In genomic region chrX:103357871-103358270, GRCh38 we compare ENCODE assay signal across 14 cellular contexts. TPM values are rescaled to one million over a fixed set of nuclear protein-coding genes. Genes with fewer than 3 reads are reported as not detected.
DNase-seq lines count a peak whose midpoint lies in the region; ATAC-seq, FAIRE-seq and TF ChIP-seq lines count a peak whose summit lies in the region.
"Had no signal": no experiment of that assay in that cellular context is flagged by ENCODE, and none has a peak within 500 bp of the region (broad histone marks: within the 10 kb centered on the region; RNA-seq: fewer than 3 reads in every experiment).

No MANE protein-coding gene starts in this region.

- no peak overlapping the region for H2AFZ ChIP-seq in K562 (ENCODE audit: low read depth, low read length)

- no peaks in the 10 kb centered on the region for H3K27me3 Mint-ChIP-seq in activated CD8-positive, alpha-beta T cell treated with anti-CD3 and anti-CD28 coated beads for 36 hours
- peaks cover 3% of the 10 kb centered on the region for H3K27me3 Mint-ChIP-seq in activated CD8-positive, alpha-beta T cell treated with anti-CD3 and anti-CD28 coated beads, Interleukin-2, amount 10 ng/mL, durations not matched to agents 7 days and 5 days (ENCODE audit: low read depth)

- CTCF ChIA-PET in activated CD8-positive, alpha-beta T cell treated with anti-CD3 and anti-CD28 coated beads for 36 hours (lab: Charles Lee), result no interaction called here
- CTCF ChIA-PET in activated CD8-positive, alpha-beta T cell treated with anti-CD3 and anti-CD28 coated beads, Interleukin-2, amount 10 ng/mL, durations not matched to agents 7 days and 5 days (lab: Charles Lee), result no interaction called here
- CTCF ChIA-PET in K562 (lab: Yijun Ruan, JAX; ENCODE audit: low intra/inter-chr PET ratio), result no interaction called here

- H3K79me2 ChIP-seq in K562 (ENCODE audit: control insufficient read depth, insufficient read depth, low read length), result peaks cover 18% of the 10 kb centered on the region

- peaks cover 3% of the 10 kb centered on the region for H3K36me3 Mint-ChIP-seq in activated CD8-positive, alpha-beta T cell treated with anti-CD3 and anti-CD28 coated beads for 36 hours (ENCODE audit: low read depth)
- no peaks in the 10 kb centered on the region for H3K36me3 Mint-ChIP-seq in activated CD8-positive, alpha-beta T cell treated with anti-CD3 and anti-CD28 coated beads, Interleukin-2, amount 10 ng/mL, durations not matched to agents 7 days and 5 days (ENCODE audit: low read depth)

- no peak for TF ChIP-seq POLR2A in K562 (conservative IDR thresholded peaks at IDR 0.05)
- TF ChIP-seq POLR2A in lower leg skin (IDR thresholded peaks at IDR 0.05), result no peak

- no peaks in the 10 kb centered on the region for H3K9me3 Mint-ChIP-seq in activated CD8-positive, alpha-beta T cell treated with anti-CD3 and anti-CD28 coated beads for 36 hours
- no peaks in the 10 kb centered on the region for H3K9me3 Mint-ChIP-seq in activated CD8-positive, alpha-beta T cell treated with anti-CD3 and anti-CD28 coated beads, Interleukin-2, amount 10 ng/mL, durations not matched to agents 7 days and 5 days (ENCODE audit: insufficient read depth)

- H3K4me2 ChIP-seq in K562 (ENCODE audit: insufficient read depth, low read length), result no peak overlapping the region

- H3K4me1 Mint-ChIP-seq in activated CD8-positive, alpha-beta T cell treated with anti-CD3 and anti-CD28 coated beads for 36 hours (ENCODE audit: low read depth), result peaks cover 2% of the 10 kb centered on the region
- H3K4me1 Mint-ChIP-seq in activated CD8-positive, alpha-beta T cell treated with anti-CD3 and anti-CD28 coated beads, Interleukin-2, amount 10 ng/mL, durations not matched to agents 7 days and 5 days (ENCODE audit: low read depth), result peaks cover 7% of the 10 kb centered on the region

- no peak for FAIRE-seq in K562 (lab: Jason Lieb, UNC)

- peak overlapping the region; percentile 24 for H3K4me3 Mint-ChIP-seq in activated CD8-positive, alpha-beta T cell treated with anti-CD3 and anti-CD28 coated beads for 36 hours
- H3K4me3 Mint-ChIP-seq in activated CD8-positive, alpha-beta T cell treated with anti-CD3 and anti-CD28 coated beads, Interleukin-2, amount 10 ng/mL, durations not matched to agents 7 days and 5 days, result no peak overlapping the region

- no peak overlapping the region for H3K27ac Mint-ChIP-seq in activated CD8-positive, alpha-beta T cell treated with anti-CD3 and anti-CD28 coated beads for 36 hours
- H3K27ac Mint-ChIP-seq in activated CD8-positive, alpha-beta T cell treated with anti-CD3 and anti-CD28 coated beads, Interleukin-2, amount 10 ng/mL, durations not matched to agents 7 days and 5 days, result no peak overlapping the region

- H3K4me1 ChIP-seq in K562 (replicated peaks in 1 of 2; ENCODE audit: control insufficient read depth in 2 of 2, insufficient read depth in 2 of 2, low read length in 2 of 2) (peaks cover 0 to 6% of the 10 kb centered on the region in 2 experiments; a peak in 2 of 5 replicates), iPS-20b (ENCODE audit: insufficient read depth, low read length) (peaks cover 7% of the 10 kb centered on the region; the same call in 1 of the 2 replicates), thoracic aorta (ENCODE audit: control insufficient read depth in 1 of 2, low read depth in 2 of 2) (peaks cover 0 to 6% of the 10 kb centered on the region in 2 donors)
- H3K4me1 ChIP-seq: gastrocnemius medialis had no signal

- no peak for TF ChIP-seq CTCF in activated CD8-positive, alpha-beta T cell treated with anti-CD3 and anti-CD28 coated beads for 36 hours (IDR thresholded peaks at IDR 0.05)
- TF ChIP-seq CTCF in K562 (IDR thresholded peaks at IDR 0.05 in 2 of 3, conservative IDR thresholded peaks at IDR 0.05 in 1 of 3; ENCODE audit: insufficient read depth in 2 of 3, low read depth in 1 of 3, low read length in 3 of 3) (no peak), thoracic aorta (IDR thresholded peaks at IDR 0.05) (no peak), lower leg skin (IDR thresholded peaks at IDR 0.05) (no peak)

- no peak for TF ChIP-seq RAD21 in K562 (CRISPR knock-in tag; conservative IDR thresholded peaks at IDR 0.05 in 1 of 2, IDR thresholded peaks at IDR 0.05 in 1 of 2)

- 57% methylated on average over 2 of the region's 2 CpGs for WGBS in K562 (ENCODE audit: insufficient coverage, low coverage, missing lambda C conversion rate)
- 81 to 93% methylated on average over 2 of the region's 2 CpGs for whole genome bisulfite sequencing in lower leg skin, 2 donors

- H3K9ac ChIP-seq in K562 (ENCODE audit: insufficient read depth in 1 of 2, low read depth in 2 of 2, low read length in 2 of 2), result peak overlapping the region in 1 of 2 experiments; percentile 80; a peak in 1 of 4 replicates
- no peak overlapping the region for H3K9ac ChIP-seq in iPS-20b (ENCODE audit: low read depth, low read length)

- intact Hi-C loops in activated CD8-positive, alpha-beta T cell treated with anti-CD3 and anti-CD28 coated beads for 36 hours (cut with micrococcal nuclease), result no loop called here
- intact Hi-C loops in K562 (cut with micrococcal nuclease) (no loop called here), lower leg skin (cut with DNase I; ENCODE audit: low total_unique reads) (no loop called here)

- DNase-seq in activated CD8-positive, alpha-beta T cell treated with anti-CD3 and anti-CD28 coated beads for 36 hours, result no peak
- no peak for DNase-seq in activated CD8-positive, alpha-beta T cell treated with anti-CD3 and anti-CD28 coated beads, Interleukin-2, amount 10 ng/mL, durations not matched to agents 7 days and 5 days
- DNase-seq in K562 (ENCODE audit: extremely low read depth in 1 of 4, low spot score in 3 of 4) (no peak), thoracic aorta (ENCODE audit: low spot score) (no peak), lower leg skin (ENCODE audit: low spot score in 2 of 2) (no peak), H4 (ENCODE audit: low spot score) (no peak)
- DNase-seq: 8988T; activated CD4-positive, alpha-beta T cell treated with anti-CD3 and anti-CD28 coated beads, Interleukin-2, amount 50 U/mL, for 48 hours; gastrocnemius medialis; NCI-H774 had no signal

- TF ChIP-seq EP300 in K562 (IDR thresholded peaks at IDR 0.05; ENCODE audit: low read length), result no peak

- H3K4me3 ChIP-seq in K562 (peak overlapping the region; percentile 60; the same call in 1 of the 2 replicates), iPS-20b (ENCODE audit: low read length) (peak overlapping the region; percentile 97), thoracic aorta (peak overlapping the region; percentile 84), lower leg skin (ENCODE audit: low read depth, poor library complexity, severe bottlenecking) (no peak overlapping the region)

- no peaks in the 10 kb centered on the region for H4K20me1 ChIP-seq in K562 (replicated peaks; ENCODE audit: control insufficient read depth, insufficient read depth, low read length)

- in situ Hi-C loops in K562 (cut with MboI), result no loop called here

- no peaks in the 10 kb centered on the region for H3K9me1 ChIP-seq in K562 (ENCODE audit: control insufficient read depth, insufficient read depth, low read length)

- peaks cover 4% of the 10 kb centered on the region; the same call in 1 of the 3 replicates for H3K36me3 ChIP-seq in K562 (ENCODE audit: control insufficient read depth, insufficient read depth, low read length)
- peaks cover 12% of the 10 kb centered on the region; the same call in 1 of the 2 replicates for H3K36me3 ChIP-seq in iPS-20b (ENCODE audit: insufficient read depth, low read depth, low read length)
- no peaks in the 10 kb centered on the region for H3K36me3 ChIP-seq in thoracic aorta
- H3K36me3 ChIP-seq: adrenal gland, gastrocnemius medialis had no signal

- H3K9me3 ChIP-seq in K562 (replicated peaks; ENCODE audit: control insufficient read depth, insufficient read depth, low read depth, low read length), result no peaks in the 10 kb centered on the region
- no peaks in the 10 kb centered on the region for H3K9me3 ChIP-seq in iPS-20b (ENCODE audit: insufficient read depth, low read depth, low read length)
- H3K9me3 ChIP-seq in thoracic aorta, result no peaks in the 10 kb centered on the region
- H3K9me3 ChIP-seq: adrenal gland, gastrocnemius medialis had no signal

- ATAC-seq in activated CD8-positive, alpha-beta T cell treated with anti-CD3 and anti-CD28 coated beads for 36 hours, result no peak
- ATAC-seq in activated CD8-positive, alpha-beta T cell treated with anti-CD3 and anti-CD28 coated beads, Interleukin-2, amount 10 ng/mL, durations not matched to agents 7 days and 5 days, result no peak
- ATAC-seq in K562 (no peak), thoracic aorta (ENCODE audit: insufficient number of reproducible peaks, low FRiP score, low read depth) (no peak), GM21367 (IDR thresholded peaks at IDR 0.05; ENCODE audit: unreplicated experiment) (no peak)
- ATAC-seq: gastrocnemius medialis had no signal

- POLR2A ChIA-PET in activated CD8-positive, alpha-beta T cell treated with anti-CD3 and anti-CD28 coated beads for 36 hours (lab: Charles Lee), result no interaction called here
- POLR2A ChIA-PET in activated CD8-positive, alpha-beta T cell treated with anti-CD3 and anti-CD28 coated beads, Interleukin-2, amount 10 ng/mL, durations not matched to agents 7 days and 5 days (lab: Charles Lee), result no interaction called here
- POLR2A ChIA-PET in K562 (lab: Yijun Ruan, JAX), result interaction anchor here (0.9 to 2.0 kb wide), 3 partner anchors 12 to 17 kb away, joined by 3 to 6 read pairs (median 3); no protein-coding TSS in a partner anchor

- BruUV-seq in K562 (replicated peaks; lab: Mats Ljungman, UMichigan), result no TSS peak

- H3K27me3 ChIP-seq in K562 (ENCODE audit: control insufficient read depth in 2 of 2, insufficient read depth in 2 of 2, low read length in 2 of 2) (no peaks in the 10 kb centered on the region), iPS-20b (ENCODE audit: insufficient read depth, low read length) (no peaks in the 10 kb centered on the region), thoracic aorta (replicated peaks; ENCODE audit: insufficient read depth) (no peaks in the 10 kb centered on the region)
- H3K27me3 ChIP-seq: adrenal gland, gastrocnemius medialis had no signal

- H3K27ac ChIP-seq in K562 (ENCODE audit: extremely low read depth, low read depth, low read length) (no peak overlapping the region), iPS-20b (ENCODE audit: low read length) (no peak overlapping the region), thoracic aorta (peak overlapping the region in 1 of 2 donors; percentile 93)

RNA-seq across cellular contexts. Expression of gene TCEAL9, which starts 1.6 kb away (rescaled TPM):
- total RNA-seq in activated CD8-positive, alpha-beta T cell treated with anti-CD3 and anti-CD28 coated beads for 36 hours, result 1 to 10 TPM; 6.8 to 7.5 TPM
- 1 to 10 TPM in 1 of 2 experiments, under 1 TPM in 1; 0.84 to 1.2 TPM for total RNA-seq in activated CD8-positive, alpha-beta T cell treated with anti-CD3 and anti-CD28 coated beads, Interleukin-2, amount 10 ng/mL, durations not matched to agents 7 days and 5 days
- total RNA-seq in K562 (2011; cell fraction: chromatin; rRNA removed; ENCODE audit: low replicate concordance), result 3.8 and 12.7 TPM in 2 replicates
- 3.2 and 3.8 TPM in 2 replicates for total RNA-seq in K562 (2011; cell fraction: nucleolus; rRNA removed)
- 5.1 and 6.3 TPM in 2 replicates for total RNA-seq in K562 (2011; cell fraction: nucleoplasm; rRNA removed)
- 32.3 and 43.3 TPM in 2 replicates for total RNA-seq in K562 (2014; rRNA removed)
- total RNA-seq in K562 (2014; rRNA removed; fragmentation: Illumina TruSeq; extraction: Trizol), result 69.6 and 74.1 TPM in 2 replicates
- total RNA-seq in K562 (2015; rRNA removed; fragmentation: Illumina TruSeq; extraction: Trizol), result 63.0 and 64.5 TPM in 2 replicates
- 16.2 and 19.5 TPM in 2 replicates for total RNA-seq in K562 (2021)
- 24.9 and 28.8 TPM in 2 replicates for polyA plus RNA-seq in K562 (2011; rRNA removed)
- 2.0 and 10.5 TPM in 2 replicates for polyA plus RNA-seq in K562 (2011; cell fraction: cytosol; rRNA removed)
- 3.4 and 6.7 TPM in 2 replicates for polyA plus RNA-seq in K562 (2011; cell fraction: nucleus; rRNA removed)
- polyA plus RNA-seq in K562 (2012), result 52.1 and 69.8 TPM in 2 replicates
- polyA plus RNA-seq in K562 (2014; fragmentation: Illumina TruSeq; extraction: Trizol), result 60.1 and 70.8 TPM in 2 replicates
- polyA plus RNA-seq in K562 (2014; fragmentation: Nextera tagmentation; extraction: Ambion mirVana), result 100 to 1,000 TPM in 1 of 2 experiments, 10 to 100 TPM in 1; 96.7 to 106 TPM
- 67.1 and 83.4 TPM in 2 replicates for polyA plus RNA-seq in K562 (2014; rRNA removed)
- polyA minus RNA-seq in K562 (2011; rRNA and poly(A)+ RNA removed), result 8.9 and 9.9 TPM in 2 replicates
- polyA minus RNA-seq in K562 (2011; cell fraction: cytosol; rRNA and poly(A)+ RNA removed), result 2.5 and 4.1 TPM in 2 replicates
- 1.5 and 5.6 TPM in 2 replicates for polyA minus RNA-seq in K562 (2011; cell fraction: nucleus; rRNA and poly(A)+ RNA removed)
- total RNA-seq in thoracic aorta, result 100 to 1,000 TPM in 1 of 2 donors, 10 to 100 TPM in 1; 70.4 to 118 TPM
- 10 to 100 TPM; 24.3 to 37.7 (median 27.5) TPM for total RNA-seq in lower leg skin
- 116 and 141 TPM in 2 replicates for total RNA-seq in H4 (2014; rRNA removed; shearing (Covaris generic))

RNA-seq across cellular contexts. Expression of gene BEX3, which starts 18.5 kb away (rescaled TPM):
- 10 to 100 TPM; 30.8 to 35.1 TPM for total RNA-seq in activated CD8-positive, alpha-beta T cell treated with anti-CD3 and anti-CD28 coated beads for 36 hours
- 10 to 100 TPM; 11.1 to 11.3 TPM for total RNA-seq in activated CD8-positive, alpha-beta T cell treated with anti-CD3 and anti-CD28 coated beads, Interleukin-2, amount 10 ng/mL, durations not matched to agents 7 days and 5 days
- total RNA-seq in K562 (2011; cell fraction: chromatin; rRNA removed; ENCODE audit: low replicate concordance), result not detected in 2 replicates
- total RNA-seq in K562 (2011; cell fraction: nucleolus; rRNA removed), result not detected in 2 replicates
- not detected in 2 replicates for total RNA-seq in K562 (2011; cell fraction: nucleoplasm; rRNA removed)
- total RNA-seq in K562 (2014; rRNA removed), result not detected in 2 replicates
- total RNA-seq in K562 (2014; rRNA removed; fragmentation: Illumina TruSeq; extraction: Trizol), result not detected in 2 replicates
- not detected in 2 replicates for total RNA-seq in K562 (2015; rRNA removed; fragmentation: Illumina TruSeq; extraction: Trizol)
- 0.47 and 0.58 TPM in 2 replicates for total RNA-seq in K562 (2021)
- polyA plus RNA-seq in K562 (2011; rRNA removed), result not detected in 2 replicates
- 0.09 TPM in 1 of 2 replicates, not detected in the other for polyA plus RNA-seq in K562 (2011; cell fraction: cytosol; rRNA removed)
- polyA plus RNA-seq in K562 (2011; cell fraction: nucleus; rRNA removed), result not detected in 2 replicates
- not detected in 2 replicates for polyA plus RNA-seq in K562 (2012)
- not detected in 2 replicates for polyA plus RNA-seq in K562 (2014; fragmentation: Illumina TruSeq; extraction: Trizol)
- not detected for polyA plus RNA-seq in K562 (2014; fragmentation: Nextera tagmentation; extraction: Ambion mirVana)
- 0.21 TPM in 1 of 2 replicates, not detected in the other for polyA plus RNA-seq in K562 (2014; rRNA removed)
- not detected in 2 replicates for polyA minus RNA-seq in K562 (2011; rRNA and poly(A)+ RNA removed)
- polyA minus RNA-seq in K562 (2011; cell fraction: cytosol; rRNA and poly(A)+ RNA removed), result not detected in 2 replicates
- not detected in 2 replicates for polyA minus RNA-seq in K562 (2011; cell fraction: nucleus; rRNA and poly(A)+ RNA removed)
- 100 to 1,000 TPM; 127 to 136 TPM for total RNA-seq in thoracic aorta
- total RNA-seq in lower leg skin, result 10 to 100 TPM; 41.4 to 66.6 (median 57.3) TPM
- total RNA-seq in H4 (2014; rRNA removed; shearing (Covaris generic)), result 426 and 477 TPM in 2 replicates

RNA-seq across cellular contexts. Expression of gene TCEAL7, which starts 27.8 kb away (rescaled TPM):
- not detected for total RNA-seq in activated CD8-positive, alpha-beta T cell treated with anti-CD3 and anti-CD28 coated beads for 36 hours
- not detected for total RNA-seq in activated CD8-positive, alpha-beta T cell treated with anti-CD3 and anti-CD28 coated beads, Interleukin-2, amount 10 ng/mL, durations not matched to agents 7 days and 5 days
- total RNA-seq in K562 (2011; cell fraction: chromatin; rRNA removed; ENCODE audit: low replicate concordance), result not detected in 2 replicates
- total RNA-seq in K562 (2011; cell fraction: nucleolus; rRNA removed), result not detected in 2 replicates
- total RNA-seq in K562 (2011; cell fraction: nucleoplasm; rRNA removed), result not detected in 2 replicates
- total RNA-seq in K562 (2014; rRNA removed), result not detected in 2 replicates
- 0.18 and 0.22 TPM in 2 replicates for total RNA-seq in K562 (2014; rRNA removed; fragmentation: Illumina TruSeq; extraction: Trizol)
- 0.15 TPM in 1 of 2 replicates, not detected in the other for total RNA-seq in K562 (2015; rRNA removed; fragmentation: Illumina TruSeq; extraction: Trizol)
- total RNA-seq in K562 (2021), result 0.13 TPM in 1 of 2 replicates, not detected in the other
- 0.10 TPM in 1 of 2 replicates, not detected in the other for polyA plus RNA-seq in K562 (2011; rRNA removed)
- polyA plus RNA-seq in K562 (2011; cell fraction: cytosol; rRNA removed), result 0.09 TPM in 1 of 2 replicates, not detected in the other
- polyA plus RNA-seq in K562 (2011; cell fraction: nucleus; rRNA removed), result not detected in 2 replicates
- polyA plus RNA-seq in K562 (2012), result 0.08 and 0.53 TPM in 2 replicates
- polyA plus RNA-seq in K562 (2014; fragmentation: Illumina TruSeq; extraction: Trizol), result 0.26 TPM in 1 of 2 replicates, not detected in the other
- polyA plus RNA-seq in K562 (2014; fragmentation: Nextera tagmentation; extraction: Ambion mirVana), result under 1 TPM; 0.07 to 0.34 TPM
- not detected in 2 replicates for polyA plus RNA-seq in K562 (2014; rRNA removed)
- not detected in 2 replicates for polyA minus RNA-seq in K562 (2011; rRNA and poly(A)+ RNA removed)
- polyA minus RNA-seq in K562 (2011; cell fraction: cytosol; rRNA and poly(A)+ RNA removed), result not detected in 2 replicates
- not detected in 2 replicates for polyA minus RNA-seq in K562 (2011; cell fraction: nucleus; rRNA and poly(A)+ RNA removed)
- total RNA-seq in thoracic aorta, result 10 to 100 TPM in 1 of 2 donors, 1 to 10 TPM in 1; 2.8 to 12.2 TPM
- total RNA-seq in lower leg skin, result 1 to 10 TPM in 3 of 4 donors, not detected in 1; 1.8 to 4.0 (median 2.4) TPM
- 8.7 and 13.1 TPM in 2 replicates for total RNA-seq in H4 (2014; rRNA removed; shearing (Covaris generic))
- total RNA-seq: lung microvascular endothelial cell had no signal

RNA-seq across cellular contexts. Expression of gene BEX2, which starts 47.1 kb away (rescaled TPM):
- 10 to 100 TPM; 13.6 to 14.6 TPM for total RNA-seq in activated CD8-positive, alpha-beta T cell treated with anti-CD3 and anti-CD28 coated beads for 36 hours
- total RNA-seq in activated CD8-positive, alpha-beta T cell treated with anti-CD3 and anti-CD28 coated beads, Interleukin-2, amount 10 ng/mL, durations not matched to agents 7 days and 5 days, result 1 to 10 TPM; 4.9 to 5.3 TPM
- 4.2 and 8.2 TPM in 2 replicates for total RNA-seq in K562 (2011; cell fraction: chromatin; rRNA removed; ENCODE audit: low replicate concordance)
- 3.8 and 5.3 TPM in 2 replicates for total RNA-seq in K562 (2011; cell fraction: nucleolus; rRNA removed)
- total RNA-seq in K562 (2011; cell fraction: nucleoplasm; rRNA removed), result 8.6 and 9.6 TPM in 2 replicates
- total RNA-seq in K562 (2014; rRNA removed), result 12.0 and 13.1 TPM in 2 replicates
- total RNA-seq in K562 (2014; rRNA removed; fragmentation: Illumina TruSeq; extraction: Trizol), result 9.3 and 11.1 TPM in 2 replicates
- total RNA-seq in K562 (2015; rRNA removed; fragmentation: Illumina TruSeq; extraction: Trizol), result 5.5 and 6.7 TPM in 2 replicates
- total RNA-seq in K562 (2021), result 5.2 and 8.3 TPM in 2 replicates
- 5.4 and 8.5 TPM in 2 replicates for polyA plus RNA-seq in K562 (2011; rRNA removed)
- 1.7 and 6.8 TPM in 2 replicates for polyA plus RNA-seq in K562 (2011; cell fraction: cytosol; rRNA removed)
- polyA plus RNA-seq in K562 (2011; cell fraction: nucleus; rRNA removed), result 4.1 and 15.3 TPM in 2 replicates
- polyA plus RNA-seq in K562 (2012), result 10.1 and 92.4 TPM in 2 replicates
- 7.7 and 13.3 TPM in 2 replicates for polyA plus RNA-seq in K562 (2014; fragmentation: Illumina TruSeq; extraction: Trizol)
- polyA plus RNA-seq in K562 (2014; fragmentation: Nextera tagmentation; extraction: Ambion mirVana), result 1 to 10 TPM; 8.3 to 8.9 TPM
- polyA plus RNA-seq in K562 (2014; rRNA removed), result 13.3 and 18.0 TPM in 2 replicates
- 1.9 and 6.6 TPM in 2 replicates for polyA minus RNA-seq in K562 (2011; rRNA and poly(A)+ RNA removed)
- polyA minus RNA-seq in K562 (2011; cell fraction: cytosol; rRNA and poly(A)+ RNA removed), result 0.76 TPM in 1 of 2 replicates, not detected in the other
- polyA minus RNA-seq in K562 (2011; cell fraction: nucleus; rRNA and poly(A)+ RNA removed), result 1.3 and 3.0 TPM in 2 replicates
- total RNA-seq in thoracic aorta, result 1 to 10 TPM in 1 of 2 donors, not detected in 1; 5.9 TPM
- total RNA-seq in lower leg skin, result 10 to 100 TPM; 12.2 to 24.4 (median 18.8) TPM
- 17.6 and 19.2 TPM in 2 replicates for total RNA-seq in H4 (2014; rRNA removed; shearing (Covaris generic))

Comparison
In these comparisons a context has a peak if more than half of its experiments do, and no peak if none do; other contexts are left out.
1. RNA of gene BEX3, which starts 18.5 kb away (total RNA-seq): 426 to 477 TPM in H4, 127 to 136 TPM in thoracic aorta, 41.4 to 66.6 TPM in lower leg skin, 30.8 to 35.1 TPM in activated CD8-positive, alpha-beta T cell treated with anti-CD3 and anti-CD28 coated beads for 36 hours and 11.1 to 11.3 TPM in activated CD8-positive, alpha-beta T cell treated with anti-CD3 and anti-CD28 coated beads, Interleukin-2, amount 10 ng/mL, durations not matched to agents 7 days and 5 days; 0.47 to 0.58 TPM in K562; every median in the first group is over 4 times any median in the second.